Comparison of ENCODE assay signal across 22 cellular contexts in genomic region chr4:59583845-59584568, GRCh38.
"Had no signal": no experiment of that assay in that cellular context is flagged by ENCODE, and none has a peak within 500 bp of the region (broad histone marks: within the 10 kb centered on the region; RNA-seq: fewer than 3 reads in every experiment).

No MANE protein-coding gene starts in this region.

- H3K27ac ChIP-seq: RWPE1 had no signal

- H3K4me2 ChIP-seq: SK-N-SH had no signal

- H3K9ac ChIP-seq: SK-N-SH had no signal

- DNase-seq: IMR-90, Karpas-422, KG1, MM.1S, NCI-H1092 treated with DMSO at 0.1 percent for 48 hours, NCI-H1436, NCI-H187, NCI-H2029, NCI-H2081 treated with DMSO at 0.1 percent for 48 hours, NCI-H2171, NCI-H226, NCI-H446, NCI-H510A, NCI-H524 treated with DMSO at 0.1 percent for 48 hours, NCI-H69, NCI-H774, PC-3, SHP77, SK-N-SH, SW 1271 had no signal

- H3K9me3 ChIP-seq: SK-N-SH had no signal

- FAIRE-seq: HepG2 had no signal
